2 cellular contexts compared by ENCODE assay signal in genomic region chr9:21936161-21936560, GRCh38.
A peak's percentile ranks its signal among the peaks of the same experiment; 100 is the strongest.
TF ChIP-seq lines count a peak whose summit lies in the region.

No MANE protein-coding gene starts in this region.

TF ChIP-seq in SK-N-SH treated with all-trans-retinoic acid at 6 μM for 48 hours, 23 proteins besides CTCF, POLR2A, EP300 and RAD21:
- no peak for TF ChIP-seq TSHZ2 (CRISPR knock-in tag; IDR thresholded peaks at IDR 0.05)
- TF ChIP-seq TOX (CRISPR knock-in tag; IDR thresholded peaks at IDR 0.05; ENCODE audit: borderline replicate concordance) = no peak
- no peak for TF ChIP-seq OSR1 (CRISPR knock-in tag; IDR thresholded peaks at IDR 0.05)
- no peak for TF ChIP-seq RARB (CRISPR knock-in tag; IDR thresholded peaks at IDR 0.05)
- TF ChIP-seq ISL1 (CRISPR knock-in tag; IDR thresholded peaks at IDR 0.05) = peak; percentile 33
- TF ChIP-seq PPARA (CRISPR knock-in tag; IDR thresholded peaks at IDR 0.05; ENCODE audit: borderline replicate concordance) = no peak
- no peak for TF ChIP-seq ZNF70 (CRISPR knock-in tag; IDR thresholded peaks at IDR 0.05)
- no peak for TF ChIP-seq ZFP3 (CRISPR knock-in tag; IDR thresholded peaks at IDR 0.05)
- TF ChIP-seq CSDC2 (CRISPR knock-in tag; IDR thresholded peaks at IDR 0.05) = no peak

TF ChIP-seq in SK-N-SH, 30 proteins besides CTCF, POLR2A, EP300 and RAD21 (continued from another document):
- TF ChIP-seq ELF1 (IDR thresholded peaks at IDR 0.05) (no peak), YY1 (IDR thresholded peaks at IDR 0.05; ENCODE audit: low read depth) (no peak), GABPA (IDR thresholded peaks at IDR 0.05; ENCODE audit: low read depth) (no peak), EZH2phosphoT487 (IDR thresholded peaks at IDR 0.05; ENCODE audit: borderline replicate concordance, low read depth) (no peak), IRF3 (IDR thresholded peaks at IDR 0.05; ENCODE audit: low read depth, low read length) (no peak)
